25 cellular contexts compared by ENCODE assay signal in genomic region chr20:59976196-59976847, GRCh38. TPM values are rescaled to one million over a fixed set of nuclear protein-coding genes. Genes with fewer than 3 reads are reported as not detected.
A peak's percentile ranks its signal among the peaks of the same experiment; 100 is the strongest.
DNase-seq lines count a peak whose midpoint lies in the region; ATAC-seq, FAIRE-seq and TF ChIP-seq lines count a peak whose summit lies in the region.
"Had no signal": no experiment of that assay in that cellular context is flagged by ENCODE, and none has a peak within 500 bp of the region (broad histone marks: within the 10 kb centered on the region; RNA-seq: fewer than 3 reads in every experiment).

No MANE protein-coding gene starts in this region.

- no peaks in the 10 kb centered on the region for H3K36me3 ChIP-seq in IMR-90 (ENCODE audit: control insufficient read depth, insufficient read depth, low read length)
- H3K36me3 ChIP-seq: BLaER1 had no signal

- no peak overlapping the region for H3K4me3 ChIP-seq in AG04450 (ENCODE audit: low read depth, low read length)
- no peak overlapping the region for H3K4me3 ChIP-seq in IMR-90 (ENCODE audit: insufficient read depth, low read depth, low read length)
- H3K4me3 ChIP-seq in dorsolateral prefrontal cortex: peak overlapping the region in 49 of 59 donors; percentile 1 to 63 (median 37)
- H3K4me3 ChIP-seq: BLaER1, SK-N-MC had no signal

- no peak overlapping the region for H3K4me3 Mint-ChIP-seq in nephron progenitor cell
- H3K4me3 Mint-ChIP-seq: CD4-positive, alpha-beta memory T cell; HFFc6; IgD-negative memory B cell had no signal

- H3K4me1 ChIP-seq in IMR-90 (ENCODE audit: control insufficient read depth, insufficient read depth, low read length): peaks cover 6% of the 10 kb centered on the region; the same call in 1 of the 2 replicates
- H3K4me1 ChIP-seq: BLaER1 had no signal

- no peak overlapping the region for H4K5ac ChIP-seq in IMR-90 (ENCODE audit: low read depth, low read length)

- no peak overlapping the region for H2BK120ac ChIP-seq in IMR-90 (ENCODE audit: low read depth, low read length)

- H3K14ac ChIP-seq in IMR-90 (replicated peaks; ENCODE audit: low read depth, low read length): no peak overlapping the region

- dilution Hi-C loops in IMR-90 (cut with HindIII; ENCODE audit: low sequenced_read_pairs, unreplicated experiment): no loop called here

- H2AK5ac ChIP-seq in IMR-90 (ENCODE audit: low read depth, low read length): no peak overlapping the region

- in situ Hi-C loops in IMR-90 (cut with MboI; ENCODE audit: low sequenced_read_pairs): no loop called here

- CTCF ChIA-PET in AG04450 (lab: Charles Lee) (interaction anchor here (1.0 to 1.2 kb wide), 2 partner anchors 9 to 17 kb away, joined by 3 read pairs; no protein-coding TSS in a partner anchor), IMR-90 (lab: Yijun Ruan, JAX) (no interaction called here)

- no peak overlapping the region for H2BK15ac ChIP-seq in IMR-90 (ENCODE audit: low read depth, low read length)

- peak overlapping the region; percentile 46 for H3K27ac Mint-ChIP-seq in nephron progenitor cell
- H3K27ac Mint-ChIP-seq: CD4-positive, alpha-beta memory T cell; HFFc6; IgD-negative memory B cell had no signal

- no peak for TF ChIP-seq RAD21 in IMR-90 (IDR thresholded peaks at IDR 0.05; ENCODE audit: low read length)

- no TSS peak for BruUV-seq in IMR-90 (replicated peaks; lab: Mats Ljungman, UMichigan)

- H3K27me3 ChIP-seq in AG04450 (ENCODE audit: control insufficient read depth, insufficient read depth, low read length) (no peaks in the 10 kb centered on the region), IMR-90 (ENCODE audit: control insufficient read depth, insufficient read depth, low read length) (no peaks in the 10 kb centered on the region; the same call in 1 of the 2 replicates), dorsolateral prefrontal cortex (no peaks in the 10 kb centered on the region)
- H3K27me3 ChIP-seq: BLaER1 had no signal

- no peak overlapping the region for H2AFZ ChIP-seq in IMR-90 (replicated peaks; ENCODE audit: low read length, poor library complexity)

- H3K9ac ChIP-seq in IMR-90 (ENCODE audit: low read depth, low read length): no peak overlapping the region
- H3K9ac ChIP-seq: BLaER1 had no signal

- no peak overlapping the region for H4K91ac ChIP-seq in IMR-90 (ENCODE audit: insufficient read depth, low read depth, low read length)

- no peak for TF ChIP-seq POLR2A in IMR-90 (IDR thresholded peaks at IDR 0.05; ENCODE audit: low read depth, low read length)

- TF ChIP-seq CTCF in AG04450 (IDR thresholded peaks at IDR 0.05; ENCODE audit: low read depth, low read length) (no peak), IMR-90 (conservative IDR thresholded peaks at IDR 0.05; ENCODE audit: low read depth, low read length) (no peak), dorsolateral prefrontal cortex (IDR thresholded peaks at IDR 0.05 in 54 of 56, conservative IDR thresholded peaks at IDR 0.05 in 2 of 56; ENCODE audit: low read depth in 1 of 56, partially characterized antibody in 56 of 56) (no peak), nephron progenitor cell (IDR thresholded peaks at IDR 0.05) (no peak), D721Med (IDR thresholded peaks at IDR 0.05; ENCODE audit: insufficient read depth, missing control alignments) (no peak)

- WGBS in IMR-90 (ENCODE audit: extremely low coverage in 2 of 2, insufficient read length in 1 of 2), 2 experiments: no CpG with 5 or more reads among the region's 6 CpGs

- DNase-seq in AG04450 (ENCODE audit: low read depth, low spot score): peak; percentile 30
- peak; percentile 49 for DNase-seq in IMR-90
- DNase-seq in dorsolateral prefrontal cortex: no peak
- DNase-seq in nephron progenitor cell: no peak
- no peak for DNase-seq in effector CD8-positive, alpha-beta T cell (lab: John Stamatoyannopoulos, UW)
- DNase-seq in NCI-H2196 (lab: John Stamatoyannopoulos, UW; ENCODE audit: unreplicated experiment): no peak
- no peak for DNase-seq in NCI-H1105 treated with DMSO at 0.1 percent for 48 hours (lab: John Stamatoyannopoulos, UW)
- DNase-seq in D721Med (ENCODE audit: insufficient read length, low spot score): no peak
- DNase-seq: CD4-positive, alpha-beta memory T cell; DMS53; HFFc6; Karpas-422; NCI-H1436; NCI-H2029; NCI-H510A; NCI-H82; OCI-M1; SHP77 had no signal

- H2BK5ac ChIP-seq in IMR-90 (ENCODE audit: low read depth, low read length, poor library complexity, severe bottlenecking): no peak overlapping the region

- no peak overlapping the region for H4K8ac ChIP-seq in IMR-90 (ENCODE audit: low read depth in 2 of 2, low read length in 2 of 2)

- peaks cover 4% of the 10 kb centered on the region for H3K9me3 Mint-ChIP-seq in nephron progenitor cell
- H3K9me3 Mint-ChIP-seq: CD4-positive, alpha-beta memory T cell; HFFc6 had no signal

- H3K23ac ChIP-seq in IMR-90 (ENCODE audit: low read depth, low read length): no peak overlapping the region

- peak; percentile 84 for ATAC-seq in IMR-90 (ENCODE audit: low read depth)

- no peaks in the 10 kb centered on the region for H3K36me3 Mint-ChIP-seq in nephron progenitor cell (ENCODE audit: low read depth)
- H3K36me3 Mint-ChIP-seq: IgD-negative memory B cell had no signal

- no peak for FAIRE-seq in D721Med (lab: Jason Lieb, UNC)
- FAIRE-seq: A204.1, GM12892, H54 had no signal

- no peak overlapping the region for H2BK20ac ChIP-seq in IMR-90 (ENCODE audit: low read depth, low read length)

- H3K27me3 Mint-ChIP-seq in nephron progenitor cell (ENCODE audit: low read depth, poor library complexity): no peaks in the 10 kb centered on the region
- H3K27me3 Mint-ChIP-seq: CD4-positive, alpha-beta memory T cell; IgD-negative memory B cell had no signal

- H3K18ac ChIP-seq in IMR-90 (ENCODE audit: low read depth, low read length): no peak overlapping the region

- POLR2A ChIA-PET in AG04450 (lab: Yijun Ruan, JAX): no interaction called here
- POLR2A ChIA-PET in IMR-90 (lab: Charles Lee; ENCODE audit: unreplicated experiment): no interaction called here

- peak overlapping the region; percentile 65; the same call in 1 of the 2 replicates for H3K4me2 ChIP-seq in IMR-90 (ENCODE audit: low read depth, low read length)
- H3K4me2 ChIP-seq: BLaER1 had no signal

- no peak overlapping the region for H3K27ac ChIP-seq in AG04450 (ENCODE audit: low read depth, low read length)
- H3K27ac ChIP-seq in IMR-90 (ENCODE audit: insufficient read depth, low read length): peak overlapping the region; percentile 45; the same call in 1 of the 2 replicates
- H3K27ac ChIP-seq in dorsolateral prefrontal cortex: peak overlapping the region in 58 of 59 donors; percentile 67 to 98 (median 90)
- H3K27ac ChIP-seq: BLaER1, SK-N-MC had no signal

- peaks cover 18% of the 10 kb centered on the region for H3K4me1 Mint-ChIP-seq in nephron progenitor cell
- H3K4me1 Mint-ChIP-seq: CD4-positive, alpha-beta memory T cell; IgD-negative memory B cell had no signal

- intact Hi-C loops in IMR-90 (cut with micrococcal nuclease) (no loop called here), dorsolateral prefrontal cortex (cut with DNase I) (no loop called here)

- H3K9me1 ChIP-seq in IMR-90 (ENCODE audit: insufficient read depth, low read length): no peaks in the 10 kb centered on the region

- no peak overlapping the region for H3K4ac ChIP-seq in IMR-90 (ENCODE audit: low read depth, low read length)

- H4K20me1 ChIP-seq in IMR-90 (ENCODE audit: insufficient read depth, low read length): no peaks in the 10 kb centered on the region
- H4K20me1 ChIP-seq: BLaER1 had no signal

- no peaks in the 10 kb centered on the region for H3K79me1 ChIP-seq in IMR-90 (ENCODE audit: low read depth in 1 of 2, low read length in 2 of 2)

- H3K9me3 ChIP-seq in AG04450 (ENCODE audit: control insufficient read depth, insufficient read depth, low read length): no peaks in the 10 kb centered on the region
- H3K9me3 ChIP-seq in IMR-90 (ENCODE audit: control insufficient read depth, insufficient read depth, low read length): no peaks in the 10 kb centered on the region
- H3K9me3 ChIP-seq: BLaER1 had no signal

- no peak overlapping the region for H3K56ac ChIP-seq in IMR-90 (ENCODE audit: extremely low read depth, insufficient read depth, low read length)

- H2AK9ac ChIP-seq in IMR-90 (replicated peaks; ENCODE audit: low read depth, low read length, poor library complexity): no peak overlapping the region

RNA-seq across cellular contexts. Expression of gene CDH26, which starts 18.1 kb away (rescaled TPM):
- polyA plus RNA-seq in AG04450 (2011; rRNA removed) (0.05 and 0.10 TPM in 2 replicates), IMR-90 (2012; rRNA removed) (not detected in 2 replicates)
- not detected in 2 replicates for polyA minus RNA-seq in AG04450 (2011; rRNA and poly(A)+ RNA removed)
- total RNA-seq in IMR-90 (2012; rRNA removed) (not detected in 2 replicates), dorsolateral prefrontal cortex (10 to 100 TPM in 19 of 120 experiments, 1 to 10 TPM in 101; 2.0 to 19.0 (median 6.6) TPM)
- not detected in 2 replicates for polyA plus RNA-seq in IMR-90 (2012; cell fraction: cytosol; rRNA removed)
- 0.16 and 0.28 TPM in 2 replicates for polyA plus RNA-seq in IMR-90 (2012; cell fraction: nucleus; rRNA removed; ENCODE audit: low replicate concordance)
- total RNA-seq: RPMI7951 had no signal
- polyA plus RNA-seq: IgD-negative memory B cell had no signal

RNA-seq across cellular contexts. Expression of gene FAM217B, which starts 36.1 kb away (rescaled TPM):
- polyA plus RNA-seq in AG04450 (2011; rRNA removed) (8.9 and 11.7 TPM in 2 replicates), IMR-90 (2012; rRNA removed) (3.3 and 3.9 TPM in 2 replicates)
- 9.0 and 11.9 TPM in 2 replicates for polyA minus RNA-seq in AG04450 (2011; rRNA and poly(A)+ RNA removed)
- total RNA-seq in IMR-90 (2012; rRNA removed) (3.0 and 3.9 TPM in 2 replicates), dorsolateral prefrontal cortex (100 to 1,000 TPM in 68 of 120 experiments, 10 to 100 TPM in 52; 61.3 to 145 (median 103) TPM)
- polyA plus RNA-seq in IMR-90 (2012; cell fraction: cytosol; rRNA removed): 0.86 and 1.9 TPM in 2 replicates
- polyA plus RNA-seq in IMR-90 (2012; cell fraction: nucleus; rRNA removed; ENCODE audit: low replicate concordance): 1.1 and 5.9 TPM in 2 replicates

RNA-seq across cellular contexts. Expression of gene PPP1R3D, which starts 36.2 kb away (rescaled TPM):
- 2.6 and 3.1 TPM in 2 replicates for polyA plus RNA-seq in AG04450 (2011; rRNA removed)
- polyA minus RNA-seq in AG04450 (2011; rRNA and poly(A)+ RNA removed): 2.6 and 4.3 TPM in 2 replicates
- 2.7 and 4.7 TPM in 2 replicates for total RNA-seq in IMR-90 (2012; rRNA removed)
- polyA plus RNA-seq in IMR-90 (2012; rRNA removed): 1.6 and 1.7 TPM in 2 replicates
- polyA plus RNA-seq in IMR-90 (2012; cell fraction: cytosol; rRNA removed): 0.57 and 1.7 TPM in 2 replicates
- 1.1 and 1.7 TPM in 2 replicates for polyA plus RNA-seq in IMR-90 (2012; cell fraction: nucleus; rRNA removed; ENCODE audit: low replicate concordance)
- total RNA-seq in dorsolateral prefrontal cortex: 10 to 100 TPM in 20 of 120 experiments, 1 to 10 TPM in 100; 4.8 to 20.2 (median 8.0) TPM

RNA-seq across cellular contexts. Expression of gene SYCP2, which starts 42.9 kb away (rescaled TPM):
- 0.24 and 0.25 TPM in 2 replicates for polyA plus RNA-seq in AG04450 (2011; rRNA removed)
- 0.05 and 0.26 TPM in 2 replicates for polyA minus RNA-seq in AG04450 (2011; rRNA and poly(A)+ RNA removed)
- total RNA-seq in IMR-90 (2012; rRNA removed): 0.18 and 0.56 TPM in 2 replicates
- 0.22 and 0.31 TPM in 2 replicates for polyA plus RNA-seq in IMR-90 (2012; rRNA removed)
- not detected in 2 replicates for polyA plus RNA-seq in IMR-90 (2012; cell fraction: cytosol; rRNA removed)
- polyA plus RNA-seq in IMR-90 (2012; cell fraction: nucleus; rRNA removed; ENCODE audit: low replicate concordance): 0.15 and 1.3 TPM in 2 replicates
- total RNA-seq in dorsolateral prefrontal cortex: 10 to 100 TPM in 66 of 120 experiments, 1 to 10 TPM in 54; 4.1 to 21.0 (median 10.6) TPM

Comparison
In these comparisons a context has a peak if more than half of its experiments do, and no peak if none do; other contexts are left out.
1. DNase-seq: peak in AG04450 (single experiment) and IMR-90 (single experiment); none in dorsolateral prefrontal cortex (0 of 10), nephron progenitor cell (single experiment), effector CD8-positive, alpha-beta T cell (single experiment), NCI-H2196 (single experiment), NCI-H1105 treated with DMSO at 0.1 percent for 48 hours (single experiment) and D721Med (single experiment).
2. H3K4me3 ChIP-seq: peak in dorsolateral prefrontal cortex (49 of 59); none in AG04450 (single experiment) and IMR-90 (single experiment).
3. RNA of gene FAM217B, which starts 36.1 kb away (total RNA-seq): 61.3 to 145 TPM in dorsolateral prefrontal cortex; 3.0 to 3.9 TPM in IMR-90; every median in the first group is over 10 times any median in the second.